In genomic region chr18:25896178-25896780, GRCh38 we compare ENCODE assay signal across 8 cellular contexts.
A peak's percentile ranks its signal among the peaks of the same experiment; 100 is the strongest.
DNase-seq lines count a peak whose midpoint lies in the region; ATAC-seq, FAIRE-seq and TF ChIP-seq lines count a peak whose summit lies in the region.

No MANE protein-coding gene starts in this region.

- no peaks in the 10 kb centered on the region for H3K27me3 ChIP-seq in tibial artery

- no peak for FAIRE-seq in kidney (lab: Jason Lieb, UNC)

- H3K4me3 ChIP-seq in astrocyte of the spinal cord (ENCODE audit: low read depth, low read length) (no peak overlapping the region), kidney (ENCODE audit: low read length in 2 of 2) (no peak overlapping the region), tibial artery (no peak overlapping the region)

- in situ Hi-C loops in astrocyte of the spinal cord (cut with HindIII; ENCODE audit: low sequenced_read_pairs): no loop called here

- DNase-seq in D341Med (ENCODE audit: low spot score): peak; percentile 74
- peak; percentile 19 for DNase-seq in NCI-H524 treated with DMSO at 0.1 percent for 48 hours (lab: John Stamatoyannopoulos, UW)
- peak; percentile 66 for DNase-seq in astrocyte of the spinal cord (ENCODE audit: low read depth, low spot score)
- no peak for DNase-seq in kidney
- DNase-seq in tibial artery: no peak
- DNase-seq in NCI-H1048 (lab: John Stamatoyannopoulos, UW): no peak

- H3K4me1 ChIP-seq in kidney (ENCODE audit: control insufficient read depth in 1 of 2, insufficient read depth in 1 of 2, low read depth in 1 of 2, low read length in 2 of 2): no peaks in the 10 kb centered on the region
- no peaks in the 10 kb centered on the region for H3K4me1 ChIP-seq in tibial artery

- ATAC-seq in GM18873 (IDR thresholded peaks at IDR 0.05; ENCODE audit: low FRiP score, unreplicated experiment): peak; percentile 77
- peak; percentile 73 for ATAC-seq in HG03064 (IDR thresholded peaks at IDR 0.05; ENCODE audit: low read depth, unreplicated experiment)

- no peaks in the 10 kb centered on the region for H3K36me3 ChIP-seq in kidney (ENCODE audit: control insufficient read depth in 1 of 2, insufficient read depth in 2 of 2, low read length in 2 of 2)
- H3K36me3 ChIP-seq in tibial artery: no peaks in the 10 kb centered on the region

- H3K27ac ChIP-seq in kidney (ENCODE audit: low read depth in 2 of 2, low read length in 2 of 2): no peak overlapping the region
- H3K27ac ChIP-seq in tibial artery: no peak overlapping the region

- H3K9ac ChIP-seq in kidney (ENCODE audit: low read length in 2 of 2): no peak overlapping the region

- H3K9me3 ChIP-seq in kidney (ENCODE audit: control insufficient read depth in 1 of 2, low read length in 2 of 2): peaks cover 0 to 6% of the 10 kb centered on the region in 2 donors
- H3K9me3 ChIP-seq in tibial artery: peaks cover 0 to 7% (median 0%) of the 10 kb centered on the region in 3 donors

- intact Hi-C loops in kidney (cut with DNase I): no loop called here
- intact Hi-C loops in tibial artery (cut with DNase I; ENCODE audit: low total_unique reads): no loop called here

- TF ChIP-seq CTCF in astrocyte of the spinal cord (IDR thresholded peaks at IDR 0.05; ENCODE audit: low read depth, low read length) (peak; percentile 85), kidney (IDR thresholded peaks at IDR 0.05; ENCODE audit: borderline replicate concordance, extremely low read depth, insufficient read depth) (peak; percentile 32), tibial artery (IDR thresholded peaks at IDR 0.05) (peak; percentile 48 to 54)

Comparison
In these comparisons a context has a peak if more than half of its experiments do, and no peak if none do; other contexts are left out.
1. DNase-seq: peak in D341Med (single experiment), NCI-H524 treated with DMSO at 0.1 percent for 48 hours (single experiment) and astrocyte of the spinal cord (single experiment); none in kidney (single experiment), tibial artery (0 of 2) and NCI-H1048 (single experiment).
2. CTCF ChIP-seq: peak in every context shown above with its lines; median percentile 85 in astrocyte of the spinal cord; 51 in tibial artery; 32 in kidney.